Comparison of ENCODE assay signal across 1 cellular context in genomic region chr3:134250717-134251220, GRCh38.
TF ChIP-seq lines count a peak whose summit lies in the region.

Gene RYK, minus strand, starts transcription at chr3:134250859. Its CDS starts 205 bp downstream, at chr3:134250654.

TF ChIP-seq in K562, 482 proteins besides CTCF, POLR2A, EP300 and RAD21 (continued from another document and continues in another):
- TF ChIP-seq MGA (IDR thresholded peaks at IDR 0.05) = peak; percentile 73
- TF ChIP-seq SRSF3 (IDR thresholded peaks at IDR 0.05; ENCODE audit: insufficient read depth, low read length) = no peak
- TF ChIP-seq SMARCA5 (IDR thresholded peaks at IDR 0.05) = no peak
- TF ChIP-seq CSDE1 (IDR thresholded peaks at IDR 0.05) = no peak
- no peak for TF ChIP-seq ZBTB49 (CRISPR knock-in tag; IDR thresholded peaks at IDR 0.05; ENCODE audit: borderline replicate concordance)
- TF ChIP-seq BCLAF1 (IDR thresholded peaks at IDR 0.05; ENCODE audit: borderline replicate concordance in 1 of 2, control insufficient read depth in 1 of 2, low read depth in 2 of 2, low read length in 1 of 2) = no peak
- no peak for TF ChIP-seq HBP1 (CRISPR knock-in tag; IDR thresholded peaks at IDR 0.05)
- peak; percentile 38 for TF ChIP-seq CTBP1 (IDR thresholded peaks at IDR 0.05; ENCODE audit: borderline replicate concordance)
- no peak for TF ChIP-seq MTA1 (IDR thresholded peaks at IDR 0.05; ENCODE audit: borderline replicate concordance)
- no peak for TF ChIP-seq NR2F6 (CRISPR knock-in tag; IDR thresholded peaks at IDR 0.05)
- TF ChIP-seq IRF1 (CRISPR knock-in tag; IDR thresholded peaks at IDR 0.05; ENCODE audit: borderline replicate concordance) = no peak
- TF ChIP-seq HOMEZ (CRISPR knock-in tag; IDR thresholded peaks at IDR 0.05) = no peak
- no peak for TF ChIP-seq ZSCAN32 (CRISPR knock-in tag; IDR thresholded peaks at IDR 0.05)
- TF ChIP-seq RFX7 (CRISPR knock-in tag; IDR thresholded peaks at IDR 0.05) = no peak
- peak; percentile 75 for TF ChIP-seq DMBX1 (CRISPR knock-in tag; IDR thresholded peaks at IDR 0.05; ENCODE audit: borderline replicate concordance)
- no peak for TF ChIP-seq DLX4 (CRISPR knock-in tag; IDR thresholded peaks at IDR 0.05)
- TF ChIP-seq BRCA1 (IDR thresholded peaks at IDR 0.05) = no peak
- TF ChIP-seq BRCA1 (CRISPR knock-in tag; IDR thresholded peaks at IDR 0.05) = no peak
- TF ChIP-seq SAFB (IDR thresholded peaks at IDR 0.05; ENCODE audit: borderline replicate concordance, low read depth, low read length) = no peak
- TF ChIP-seq BCOR (IDR thresholded peaks at IDR 0.05) = no peak
- no peak for TF ChIP-seq ZKSCAN8 (CRISPR knock-in tag; IDR thresholded peaks at IDR 0.05)
- peak; percentile 67 for TF ChIP-seq KDM5B (IDR thresholded peaks at IDR 0.05; ENCODE audit: insufficient replicate concordance, low read depth, low read length)
- TF ChIP-seq ATF7 (IDR thresholded peaks at IDR 0.05) = no peak
- TF ChIP-seq ZNF655 (CRISPR knock-in tag; IDR thresholded peaks at IDR 0.05) = no peak
- TF ChIP-seq ZNF639 (CRISPR knock-in tag; conservative IDR thresholded peaks at IDR 0.05 in 1 of 2, IDR thresholded peaks at IDR 0.05 in 1 of 2) = peak in 1 of 2 experiments; percentile 46; a peak in 1 of 4 replicates
- TF ChIP-seq PRPF4 (IDR thresholded peaks at IDR 0.05; ENCODE audit: insufficient read depth, low read depth, low read length, poor library complexity, severe bottlenecking) = no peak
- TF ChIP-seq PYGO2 (tag; IDR thresholded peaks at IDR 0.05) = no peak
- TF ChIP-seq CAMTA2 (CRISPR knock-in tag; conservative IDR thresholded peaks at IDR 0.05) = no peak
